In the genomic region with DNA sequence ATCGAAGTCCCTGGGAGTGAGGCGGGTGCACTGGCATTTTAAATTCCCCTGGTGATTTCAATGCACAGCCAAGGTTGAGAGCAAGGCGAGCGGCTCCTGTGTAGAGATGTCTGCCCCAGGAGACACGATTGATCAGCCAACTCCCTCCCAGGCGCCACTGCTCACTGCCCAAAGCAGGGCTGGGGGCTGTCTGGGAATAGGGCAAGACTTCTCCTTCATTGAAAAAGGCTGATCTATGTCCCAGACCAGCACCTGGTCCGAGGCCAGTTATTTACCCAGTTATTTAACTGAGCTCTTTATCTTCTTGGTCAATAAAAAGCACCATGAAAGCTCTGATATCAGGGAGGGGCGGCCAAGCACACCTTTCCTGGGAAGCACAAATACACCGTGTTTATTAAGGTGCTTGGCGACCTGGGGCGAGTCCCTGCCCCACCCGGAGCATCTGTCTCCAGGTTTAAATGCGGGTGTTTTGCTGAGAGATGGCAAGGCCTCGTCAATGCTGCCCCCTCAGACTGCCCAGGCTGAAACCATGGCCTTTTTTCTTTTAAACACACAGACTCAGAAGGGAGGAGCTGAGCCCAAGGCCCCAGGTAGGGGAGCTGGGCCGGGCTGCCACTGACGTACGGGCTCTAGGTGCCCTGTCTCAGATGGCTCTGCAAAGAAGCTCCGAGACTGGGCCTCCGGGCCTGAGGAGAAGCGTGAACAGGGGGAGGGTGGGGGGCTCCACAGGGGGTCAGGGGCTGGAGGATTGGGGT, we compare ENCODE assay signal across 18 cellular contexts.
A peak's percentile ranks its signal among the peaks of the same experiment; 100 is the strongest.
DNase-seq lines count a peak whose midpoint lies in the region; TF ChIP-seq lines count a peak whose summit lies in the region.
"Had no signal": no experiment of that assay in that cellular context is flagged by ENCODE, and none has a peak within 500 bp of the region (broad histone marks: within the 10 kb centered on the region; RNA-seq: fewer than 3 reads in every experiment).

No MANE protein-coding gene starts in this region.

- H4K20me1 ChIP-seq in osteoblast (ENCODE audit: insufficient read depth, low read length) (no peaks in the 10 kb centered on the region), SK-N-SH (ENCODE audit: insufficient read depth) (no peaks in the 10 kb centered on the region)

- 82% methylated on average over 20 of the region's 20 CpGs for WGBS in SK-N-SH (ENCODE audit: low lambda C conversion rate)

- peak overlapping the region; percentile 54 for H3K27ac ChIP-seq in VCaP
- no peak overlapping the region for H3K27ac ChIP-seq in osteoblast (ENCODE audit: low read depth, low read length)
- H3K27ac ChIP-seq in SK-N-SH (ENCODE audit: low read depth in 2 of 2, low read length in 1 of 2) = no peak overlapping the region
- H3K27ac ChIP-seq: breast epithelium had no signal

- H3F3A ChIP-seq in SK-N-SH (replicated peaks; ENCODE audit: insufficient read depth) = no peaks in the 10 kb centered on the region

- no peak for TF ChIP-seq RAD21 in SK-N-SH (IDR thresholded peaks at IDR 0.05; ENCODE audit: low read length)

- no peaks in the 10 kb centered on the region for H3K9me2 ChIP-seq in SK-N-SH

- H3K4me3 ChIP-seq in osteoblast (ENCODE audit: insufficient read depth, low read length) (no peak overlapping the region), SK-N-SH (ENCODE audit: low read depth in 2 of 2, low read length in 1 of 2) (no peak overlapping the region)
- H3K4me3 ChIP-seq: breast epithelium had no signal

- CTCF ChIA-PET in SK-N-SH (lab: Yijun Ruan, JAX) = interaction anchor here (0.6 to 3.9 kb wide), 7 partner anchors 9 to 180 kb away, joined by 3 to 13 read pairs (median 3); a partner anchor contains a TSS

- H3K27me3 ChIP-seq in osteoblast (ENCODE audit: insufficient read depth, low read length) (no peaks in the 10 kb centered on the region), SK-N-SH (ENCODE audit: insufficient read depth) (no peaks in the 10 kb centered on the region)
- H3K27me3 ChIP-seq: breast epithelium had no signal

- no peak overlapping the region for H3K4me2 ChIP-seq in osteoblast (ENCODE audit: insufficient read depth, low read length)
- no peak overlapping the region for H3K4me2 ChIP-seq in SK-N-SH

- H3K4me1 ChIP-seq in osteoblast (ENCODE audit: insufficient read depth, low read length) (no peaks in the 10 kb centered on the region), SK-N-SH (ENCODE audit: control insufficient read depth in 1 of 2, insufficient read depth in 2 of 2, low read depth in 1 of 2, low read length in 1 of 2) (no peaks in the 10 kb centered on the region; a peak in 1 of 4 replicates)
- H3K4me1 ChIP-seq: breast epithelium had no signal

- no peak overlapping the region for H2AFZ ChIP-seq in osteoblast (ENCODE audit: low read length)
- H2AFZ ChIP-seq in SK-N-SH (ENCODE audit: low read depth) = no peak overlapping the region

- TF ChIP-seq CTCF in VCaP (conservative IDR thresholded peaks at IDR 0.05) (no peak), osteoblast (IDR thresholded peaks at IDR 0.05; ENCODE audit: extremely low read depth, low read depth, low read length) (no peak), SK-N-SH (IDR thresholded peaks at IDR 0.05) (no peak)

- H3K9me3 ChIP-seq in osteoblast (ENCODE audit: low read depth, low read length) = no peaks in the 10 kb centered on the region
- no peaks in the 10 kb centered on the region for H3K9me3 ChIP-seq in SK-N-SH
- H3K9me3 ChIP-seq: breast epithelium had no signal

- H3K9ac ChIP-seq in SK-N-SH = no peak overlapping the region

- no peak for TF ChIP-seq EP300 in SK-N-SH (IDR thresholded peaks at IDR 0.05; ENCODE audit: borderline replicate concordance in 1 of 2, low read depth in 1 of 2, low read length in 1 of 2)

- POLR2A ChIA-PET in SK-N-SH (lab: Yijun Ruan, JAX) = no interaction called here

- peak; percentile 43 to 44 for DNase-seq in NCI-H2081 (lab: John Stamatoyannopoulos, UW)
- DNase-seq in NCI-H2081 treated with DMSO at 0.1 percent for 48 hours (lab: John Stamatoyannopoulos, UW) = no peak
- DNase-seq in COR-L47 (lab: John Stamatoyannopoulos, UW) = peak; percentile 36
- DNase-seq in osteoblast (ENCODE audit: insufficient read length, low spot score, missing footprints) = peak; percentile 49
- no peak for DNase-seq in AML-193 (lab: John Stamatoyannopoulos, UW)
- DNase-seq in SK-N-SH = no peak
- no peak for DNase-seq in NCI-H524 treated with DMSO at 0.1 percent for 48 hours (lab: John Stamatoyannopoulos, UW)
- DNase-seq: activated CD4-positive, alpha-beta T cell treated with anti-CD3 and anti-CD28 coated beads for 48 hours; activated effector memory CD4-positive, alpha-beta T cell treated with anti-CD3 and anti-CD28 coated beads, Interleukin-2, amount 50 U/mL, for 16 hours; glutamatergic neuron; NCI-H1436; NCI-H446 treated with DMSO at 0.1 percent for 48 hours; retina; stimulated activated CD4-positive, alpha-beta T cell treated with anti-CD3 and anti-CD28 coated beads, Interleukin-15, amount 100 ng/mL, for 24 hours; substantia nigra; SW 1271 had no signal

- no peaks in the 10 kb centered on the region for H3K36me3 ChIP-seq in osteoblast (ENCODE audit: insufficient read depth, low read length)
- H3K36me3 ChIP-seq in SK-N-SH (replicated peaks in 1 of 2; ENCODE audit: control insufficient read depth in 1 of 2, insufficient read depth in 2 of 2, low read length in 1 of 2) = no peaks in the 10 kb centered on the region
- H3K36me3 ChIP-seq: breast epithelium had no signal

- no peaks in the 10 kb centered on the region for H3K79me2 ChIP-seq in osteoblast (ENCODE audit: insufficient read depth, low read length)
- H3K79me2 ChIP-seq in SK-N-SH (ENCODE audit: insufficient read depth) = no peaks in the 10 kb centered on the region

TF ChIP-seq in SK-N-SH, 30 proteins besides CTCF, POLR2A, EP300 and RAD21:
- no peak for TF ChIP-seq TEAD4 (IDR thresholded peaks at IDR 0.05; ENCODE audit: borderline replicate concordance, insufficient read depth)
- TF ChIP-seq MEF2A (IDR thresholded peaks at IDR 0.05; ENCODE audit: borderline replicate concordance, low read depth) = no peak
- TF ChIP-seq NRF1 (IDR thresholded peaks at IDR 0.05; ENCODE audit: low read depth, low read length) = no peak
- no peak for TF ChIP-seq GATA2 (CRISPR knock-in tag; IDR thresholded peaks at IDR 0.05)
- TF ChIP-seq MXI1 (IDR thresholded peaks at IDR 0.05; ENCODE audit: low read depth, low read length) = no peak
- TF ChIP-seq, protein P1, sequence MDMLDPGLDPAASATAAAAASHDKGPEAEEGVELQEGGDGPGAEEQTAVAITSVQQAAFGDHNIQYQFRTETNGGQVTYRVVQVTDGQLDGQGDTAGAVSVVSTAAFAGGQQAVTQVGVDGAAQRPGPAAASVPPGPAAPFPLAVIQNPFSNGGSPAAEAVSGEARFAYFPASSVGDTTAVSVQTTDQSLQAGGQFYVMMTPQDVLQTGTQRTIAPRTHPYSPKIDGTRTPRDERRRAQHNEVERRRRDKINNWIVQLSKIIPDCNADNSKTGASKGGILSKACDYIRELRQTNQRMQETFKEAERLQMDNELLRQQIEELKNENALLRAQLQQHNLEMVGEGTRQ (IDR thresholded peaks at IDR 0.05; ENCODE audit: borderline replicate concordance, low read depth, low read length) = no peak
- TF ChIP-seq SMC3 (IDR thresholded peaks at IDR 0.05; ENCODE audit: low read depth, low read length) = no peak
- no peak for TF ChIP-seq NFIC (IDR thresholded peaks at IDR 0.05; ENCODE audit: borderline replicate concordance)
- no peak for TF ChIP-seq RXRA (IDR thresholded peaks at IDR 0.05; ENCODE audit: borderline replicate concordance, low read depth)
- no peak for TF ChIP-seq FOSL2 (IDR thresholded peaks at IDR 0.05; ENCODE audit: borderline replicate concordance, low read depth)
- TF ChIP-seq TCF12 (IDR thresholded peaks at IDR 0.05) = no peak
- no peak for TF ChIP-seq GABPA (IDR thresholded peaks at IDR 0.05; ENCODE audit: low read depth)
- TF ChIP-seq TAF1 (IDR thresholded peaks at IDR 0.05; ENCODE audit: borderline replicate concordance, low read depth, low read length) = no peak
- no peak for TF ChIP-seq RFX5 (IDR thresholded peaks at IDR 0.05; ENCODE audit: low read length)
- TF ChIP-seq RCOR1 (IDR thresholded peaks at IDR 0.05; ENCODE audit: low read length) = no peak
- TF ChIP-seq, protein P2, sequence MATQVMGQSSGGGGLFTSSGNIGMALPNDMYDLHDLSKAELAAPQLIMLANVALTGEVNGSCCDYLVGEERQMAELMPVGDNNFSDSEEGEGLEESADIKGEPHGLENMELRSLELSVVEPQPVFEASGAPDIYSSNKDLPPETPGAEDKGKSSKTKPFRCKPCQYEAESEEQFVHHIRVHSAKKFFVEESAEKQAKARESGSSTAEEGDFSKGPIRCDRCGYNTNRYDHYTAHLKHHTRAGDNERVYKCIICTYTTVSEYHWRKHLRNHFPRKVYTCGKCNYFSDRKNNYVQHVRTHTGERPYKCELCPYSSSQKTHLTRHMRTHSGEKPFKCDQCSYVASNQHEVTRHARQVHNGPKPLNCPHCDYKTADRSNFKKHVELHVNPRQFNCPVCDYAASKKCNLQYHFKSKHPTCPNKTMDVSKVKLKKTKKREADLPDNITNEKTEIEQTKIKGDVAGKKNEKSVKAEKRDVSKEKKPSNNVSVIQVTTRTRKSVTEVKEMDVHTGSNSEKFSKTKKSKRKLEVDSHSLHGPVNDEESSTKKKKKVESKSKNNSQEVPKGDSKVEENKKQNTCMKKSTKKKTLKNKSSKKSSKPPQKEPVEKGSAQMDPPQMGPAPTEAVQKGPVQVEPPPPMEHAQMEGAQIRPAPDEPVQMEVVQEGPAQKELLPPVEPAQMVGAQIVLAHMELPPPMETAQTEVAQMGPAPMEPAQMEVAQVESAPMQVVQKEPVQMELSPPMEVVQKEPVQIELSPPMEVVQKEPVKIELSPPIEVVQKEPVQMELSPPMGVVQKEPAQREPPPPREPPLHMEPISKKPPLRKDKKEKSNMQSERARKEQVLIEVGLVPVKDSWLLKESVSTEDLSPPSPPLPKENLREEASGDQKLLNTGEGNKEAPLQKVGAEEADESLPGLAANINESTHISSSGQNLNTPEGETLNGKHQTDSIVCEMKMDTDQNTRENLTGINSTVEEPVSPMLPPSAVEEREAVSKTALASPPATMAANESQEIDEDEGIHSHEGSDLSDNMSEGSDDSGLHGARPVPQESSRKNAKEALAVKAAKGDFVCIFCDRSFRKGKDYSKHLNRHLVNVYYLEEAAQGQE (IDR thresholded peaks at IDR 0.05; ENCODE audit: low read depth, low read length) = no peak
- TF ChIP-seq, protein P3, sequence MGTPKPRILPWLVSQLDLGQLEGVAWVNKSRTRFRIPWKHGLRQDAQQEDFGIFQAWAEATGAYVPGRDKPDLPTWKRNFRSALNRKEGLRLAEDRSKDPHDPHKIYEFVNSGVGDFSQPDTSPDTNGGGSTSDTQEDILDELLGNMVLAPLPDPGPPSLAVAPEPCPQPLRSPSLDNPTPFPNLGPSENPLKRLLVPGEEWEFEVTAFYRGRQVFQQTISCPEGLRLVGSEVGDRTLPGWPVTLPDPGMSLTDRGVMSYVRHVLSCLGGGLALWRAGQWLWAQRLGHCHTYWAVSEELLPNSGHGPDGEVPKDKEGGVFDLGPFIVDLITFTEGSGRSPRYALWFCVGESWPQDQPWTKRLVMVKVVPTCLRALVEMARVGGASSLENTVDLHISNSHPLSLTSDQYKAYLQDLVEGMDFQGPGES (IDR thresholded peaks at IDR 0.05; ENCODE audit: low read depth, low read length) = no peak

Comparison
In these comparisons a context has a peak if more than half of its experiments do, and no peak if none do; other contexts are left out.
1. DNase-seq: peak in NCI-H2081 (2 of 2), COR-L47 (single experiment) and osteoblast (single experiment); none in NCI-H2081 treated with DMSO at 0.1 percent for 48 hours (single experiment), AML-193 (0 of 2), SK-N-SH (single experiment) and NCI-H524 treated with DMSO at 0.1 percent for 48 hours (single experiment).